ENCODE assay signal across 8 cellular contexts in the genomic region with DNA sequence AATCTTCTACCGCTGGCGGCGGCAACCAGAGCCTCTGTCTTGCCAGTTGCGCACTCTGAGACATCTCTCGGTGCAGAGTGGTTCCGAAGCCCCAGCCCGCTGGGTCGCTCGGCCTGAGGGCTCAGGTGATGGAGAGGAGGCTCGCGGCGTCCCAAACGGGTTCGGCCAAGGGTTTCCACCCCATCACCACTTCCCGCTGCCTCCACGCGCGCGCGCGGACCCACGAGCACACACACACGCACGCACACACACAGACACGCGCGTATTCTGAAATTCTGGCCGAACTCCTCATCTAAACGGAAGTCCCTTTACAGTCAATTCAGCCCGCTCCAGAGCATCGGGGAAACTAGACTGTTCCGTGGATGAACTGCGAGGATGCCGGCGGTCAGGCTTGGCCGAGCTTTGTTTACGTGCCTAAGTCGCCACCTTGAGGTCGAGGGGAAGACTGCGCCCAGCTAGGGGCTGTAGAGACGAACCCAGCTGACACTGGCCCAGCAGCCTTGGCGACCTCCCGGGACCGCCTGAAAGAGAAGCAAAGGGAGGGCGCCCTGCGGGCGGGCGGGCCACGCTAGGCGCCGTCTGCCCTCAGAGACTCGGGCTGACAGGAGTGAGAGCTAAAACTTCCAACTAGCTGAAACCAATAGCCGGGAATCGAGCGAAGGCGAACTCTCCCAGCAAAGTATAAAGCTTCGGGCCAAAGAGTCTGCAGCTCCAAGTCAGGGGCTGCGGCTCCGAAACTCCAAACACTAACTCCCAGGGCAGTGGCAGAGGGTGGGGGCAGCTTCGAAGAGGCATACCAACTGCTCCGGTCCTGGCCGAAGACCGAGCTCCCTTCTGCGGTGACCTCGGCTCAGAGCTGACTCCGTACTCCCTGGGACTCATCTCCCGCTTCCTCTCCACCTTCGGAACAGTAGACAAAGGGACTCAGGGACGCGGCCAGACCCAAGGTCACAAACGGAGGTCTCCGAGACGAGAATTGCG.
A peak's percentile ranks its signal among the peaks of the same experiment; 100 is the strongest.
DNase-seq lines count a peak whose midpoint lies in the region; ATAC-seq and TF ChIP-seq lines count a peak whose summit lies in the region.

No MANE protein-coding gene starts in this region.

- H3K79me2 ChIP-seq in HCT116 (ENCODE audit: insufficient read depth, low read length) (no peaks in the 10 kb centered on the region), osteoblast (ENCODE audit: insufficient read depth, low read length) (no peaks in the 10 kb centered on the region)

- RAD21 ChIA-PET in HCT116 (lab: Charles Lee; ENCODE audit: low non-redundant PET in 1 of 2, low total read pairs in 2 of 2, uncharacterized antibody in 2 of 2, unreplicated experiment in 2 of 2): interaction anchor here in 1 of 2 experiments (1.4 kb wide), 1 partner anchor 761 kb away, joined by 3 read pairs; no protein-coding TSS in a partner anchor

- H3K27me3 ChIP-seq in GM06990 (replicated peaks; ENCODE audit: control insufficient read depth, insufficient read depth, low read length) (peaks cover 8% of the 10 kb centered on the region; the same call in 1 of the 2 replicates), HCT116 (ENCODE audit: insufficient read depth, low read length) (peaks cover 44% of the 10 kb centered on the region), osteoblast (ENCODE audit: insufficient read depth, low read length) (peaks cover 74% of the 10 kb centered on the region), upper lobe of right lung (peaks cover 87% of the 10 kb centered on the region)

- H3K9me3 Mint-ChIP-seq in activated naive CD8-positive, alpha-beta T cell treated with anti-CD3 and anti-CD28 coated beads for 36 hours: no peaks in the 10 kb centered on the region

- H3K4me1 Mint-ChIP-seq in activated naive CD8-positive, alpha-beta T cell treated with anti-CD3 and anti-CD28 coated beads for 36 hours: peaks cover 17% of the 10 kb centered on the region

- H3K4me3 Mint-ChIP-seq in activated naive CD8-positive, alpha-beta T cell treated with anti-CD3 and anti-CD28 coated beads for 36 hours: peak overlapping the region; percentile 73

- no peak for TF ChIP-seq POLR2A in HCT116 (IDR thresholded peaks at IDR 0.05; ENCODE audit: borderline replicate concordance, extremely low read depth, insufficient read depth, insufficient read length)

- peak overlapping the region; percentile 24 for H3K4me3 ChIP-seq in GM06990 (replicated peaks; ENCODE audit: low read depth, low read length)
- peak overlapping the region; percentile 23 to 45 for H3K4me3 ChIP-seq in HCT116 (replicated peaks in 1 of 2; ENCODE audit: low read depth in 1 of 2, low read length in 2 of 2)
- H3K4me3 ChIP-seq in osteoblast (ENCODE audit: insufficient read depth, low read length): peak overlapping the region; percentile 72
- H3K4me3 ChIP-seq in upper lobe of right lung: peak overlapping the region; percentile 41

- no peaks in the 10 kb centered on the region for H3K36me3 ChIP-seq in GM06990 (ENCODE audit: control insufficient read depth, insufficient read depth, low read length)
- H3K36me3 ChIP-seq in HCT116 (ENCODE audit: control insufficient read depth in 1 of 2, insufficient read depth in 2 of 2, low read length in 2 of 2): no peaks in the 10 kb centered on the region
- no peaks in the 10 kb centered on the region for H3K36me3 ChIP-seq in osteoblast (ENCODE audit: insufficient read depth, low read length)
- no peaks in the 10 kb centered on the region for H3K36me3 ChIP-seq in upper lobe of right lung

- BruUV-seq in HCT116 (replicated peaks; lab: Mats Ljungman, UMichigan): no TSS peak

- H3K9me3 ChIP-seq in HCT116 (ENCODE audit: control insufficient read depth in 1 of 2, insufficient read depth in 1 of 2, low read depth in 1 of 2, low read length in 2 of 2): no peaks in the 10 kb centered on the region
- no peaks in the 10 kb centered on the region for H3K9me3 ChIP-seq in osteoblast (ENCODE audit: low read depth, low read length)
- no peaks in the 10 kb centered on the region for H3K9me3 ChIP-seq in upper lobe of right lung

- TF ChIP-seq RAD21 in HCT116 (IDR thresholded peaks at IDR 0.05; ENCODE audit: low read depth): peak; percentile 88

- H3K27ac ChIP-seq in HCT116 (ENCODE audit: low read depth, low read length) (no peak overlapping the region), osteoblast (ENCODE audit: low read depth, low read length) (no peak overlapping the region), upper lobe of right lung (no peak overlapping the region)

- ATAC-seq in HCT116 (peak; percentile 99), Right ventricle myocardium inferior (peak; percentile 97), upper lobe of right lung (peak; percentile 98)

- H3K27ac Mint-ChIP-seq in activated naive CD8-positive, alpha-beta T cell treated with anti-CD3 and anti-CD28 coated beads for 36 hours: no peak overlapping the region

- peak; percentile 51 for DNase-seq in GM06990 (ENCODE audit: extremely low read depth, insufficient read length)
- DNase-seq in HCT116 (ENCODE audit: low read depth, low spot score): peak; percentile 61
- peak; percentile 75 for DNase-seq in LoVo (ENCODE audit: low spot score)
- peak; percentile 72 for DNase-seq in RPMI8226
- DNase-seq in activated naive CD8-positive, alpha-beta T cell treated with anti-CD3 and anti-CD28 coated beads for 36 hours: peak; percentile 72
- peak; percentile 91 for DNase-seq in Right ventricle myocardium inferior (ENCODE audit: missing footprints)
- DNase-seq in osteoblast (ENCODE audit: insufficient read length, low spot score, missing footprints): peak; percentile 97
- DNase-seq in upper lobe of right lung: peak; percentile 91

- POLR2A ChIA-PET in HCT116 (lab: Charles Lee): no interaction called here

- CTCF ChIA-PET in HCT116 (lab: Charles Lee): interaction anchor here (0.7 to 2.5 kb wide), 20 partner anchors 9 to 1706 kb away, joined by 3 to 33 read pairs (median 4); no protein-coding TSS in a partner anchor

- H4K20me1 ChIP-seq in HCT116 (ENCODE audit: insufficient read depth) (no peaks in the 10 kb centered on the region), osteoblast (ENCODE audit: insufficient read depth, low read length) (peaks cover 2% of the 10 kb centered on the region)

- H3K27me3 Mint-ChIP-seq in activated naive CD8-positive, alpha-beta T cell treated with anti-CD3 and anti-CD28 coated beads for 36 hours: peaks cover 20% of the 10 kb centered on the region

- no peaks in the 10 kb centered on the region for H3K9me2 ChIP-seq in HCT116 (ENCODE audit: insufficient read depth)

- H2AFZ ChIP-seq in HCT116 (ENCODE audit: low read depth, low read length, poor library complexity, severe bottlenecking) (peak overlapping the region; percentile 73), osteoblast (ENCODE audit: low read length) (peak overlapping the region; percentile 95)

- no peaks in the 10 kb centered on the region for H3K36me3 Mint-ChIP-seq in activated naive CD8-positive, alpha-beta T cell treated with anti-CD3 and anti-CD28 coated beads for 36 hours

- peak overlapping the region; percentile 76 for H3K4me2 ChIP-seq in HCT116 (ENCODE audit: low read length)
- H3K4me2 ChIP-seq in osteoblast (ENCODE audit: insufficient read depth, low read length): peak overlapping the region; percentile 95

- H3K4me1 ChIP-seq in HCT116 (ENCODE audit: control insufficient read depth in 1 of 2, insufficient read depth in 2 of 2, low read length in 2 of 2) (peaks cover 0 to 14% of the 10 kb centered on the region in 2 experiments; a peak in 2 of 4 replicates), osteoblast (ENCODE audit: insufficient read depth, low read length) (peaks cover 16% of the 10 kb centered on the region), upper lobe of right lung (peaks cover 12% of the 10 kb centered on the region)

- intact Hi-C loops in HCT116 (cut with micrococcal nuclease) (loop anchor here (1.0 to 10.0 kb wide), 7 partner anchors 672 to 1285 kb away; no protein-coding TSS in a partner anchor), Right ventricle myocardium inferior (cut with DNase I) (loop anchor here (5.0 kb wide), 4 partner anchors 711 to 1286 kb away; no protein-coding TSS in a partner anchor), upper lobe of right lung (cut with DNase I) (no loop called here)

- TF ChIP-seq CTCF in GM06990 (IDR thresholded peaks at IDR 0.05; ENCODE audit: insufficient read depth, low read length, poor library complexity, severe bottlenecking) (peak; percentile 86), HCT116 (IDR thresholded peaks at IDR 0.05 in 2 of 3, conservative IDR thresholded peaks at IDR 0.05 in 1 of 3; ENCODE audit: borderline replicate concordance in 1 of 3, insufficient read depth in 1 of 3, low read depth in 2 of 3, low read length in 2 of 3) (peak; percentile 62 to 88 (median 88)), osteoblast (IDR thresholded peaks at IDR 0.05; ENCODE audit: extremely low read depth, low read depth, low read length) (peak; percentile 81), upper lobe of right lung (IDR thresholded peaks at IDR 0.05) (peak; percentile 81)

- no peak overlapping the region for H3K9ac ChIP-seq in HCT116 (ENCODE audit: low read length)

TF ChIP-seq in HCT116, 20 proteins besides CTCF, POLR2A, EP300 and RAD21:
- TF ChIP-seq EZH2 (IDR thresholded peaks at IDR 0.05) (0 out of 2 replicates have a peak, but pooled peaks have one; percentile 49), SRF (IDR thresholded peaks at IDR 0.05; ENCODE audit: low read depth) (no peak)
